Comparison of ENCODE assay signal across 18 cellular contexts in the genomic region with DNA sequence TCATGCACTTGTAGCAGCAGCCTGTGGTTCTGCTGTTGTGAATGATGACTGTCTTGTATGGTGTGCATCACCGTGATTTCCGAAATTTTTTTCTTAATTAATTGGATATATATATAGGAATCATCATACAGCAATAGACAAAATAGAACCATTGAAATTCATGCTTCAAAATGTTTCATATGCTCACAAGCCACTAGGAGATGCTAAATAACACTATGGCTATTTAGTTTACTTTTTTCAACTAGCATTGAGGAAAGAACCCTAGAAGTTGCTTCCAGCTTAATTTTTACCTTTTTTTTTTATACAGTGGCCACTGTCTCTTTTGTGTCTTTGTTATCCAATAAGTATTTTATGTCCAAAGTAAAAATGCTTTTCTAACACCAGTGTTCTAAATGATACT.
A peak's percentile ranks its signal among the peaks of the same experiment; 100 is the strongest.
DNase-seq lines count a peak whose midpoint lies in the region; ATAC-seq and TF ChIP-seq lines count a peak whose summit lies in the region.
"Had no signal": no experiment of that assay in that cellular context is flagged by ENCODE, and none has a peak within 500 bp of the region (broad histone marks: within the 10 kb centered on the region; RNA-seq: fewer than 3 reads in every experiment).

No MANE protein-coding gene starts in this region.

- H3K4me1 Mint-ChIP-seq in nephron, result peaks cover 5% of the 10 kb centered on the region
- H3K4me1 Mint-ChIP-seq: activated CD8-positive, alpha-beta memory T cell treated with anti-CD3 and anti-CD28 coated beads, Interleukin-2, amount 10 ng/mL, durations not matched to agents 7 days and 5 days; activated naive CD4-positive, alpha-beta T cell treated with anti-CD3 and anti-CD28 coated beads, Interleukin-2, amount 10 ng/mL, durations not matched to agents 7 days and 5 days; CD8-positive, alpha-beta memory T cell; central memory CD8-positive, alpha-beta T cell had no signal

- no peak for ATAC-seq in GM19395 (IDR thresholded peaks at IDR 0.05; ENCODE audit: unreplicated experiment)
- ATAC-seq: activated CD8-positive, alpha-beta memory T cell treated with anti-CD3 and anti-CD28 coated beads, Interleukin-2, amount 10 ng/mL, durations not matched to agents 7 days and 5 days; lower lobe of right lung; WTC11 had no signal

- no peak overlapping the region for H3K27ac Mint-ChIP-seq in nephron
- H3K27ac Mint-ChIP-seq: activated CD8-positive, alpha-beta memory T cell treated with anti-CD3 and anti-CD28 coated beads, Interleukin-2, amount 10 ng/mL, durations not matched to agents 7 days and 5 days; activated naive CD4-positive, alpha-beta T cell treated with anti-CD3 and anti-CD28 coated beads, Interleukin-2, amount 10 ng/mL, durations not matched to agents 7 days and 5 days; CD8-positive, alpha-beta memory T cell; naive B cell had no signal

- no peaks in the 10 kb centered on the region for H3K27me3 ChIP-seq in OCI-LY3 (ENCODE audit: low read depth, low read length)
- H3K27me3 ChIP-seq: tibial artery had no signal

- peaks cover 4% of the 10 kb centered on the region for H3K36me3 ChIP-seq in OCI-LY3 (replicated peaks; ENCODE audit: low read depth, low read length)
- H3K36me3 ChIP-seq: lower lobe of right lung, tibial artery had no signal

- no peaks in the 10 kb centered on the region for H3K9me3 Mint-ChIP-seq in nephron
- H3K9me3 Mint-ChIP-seq: central memory CD8-positive, alpha-beta T cell; WTC11 had no signal

- H3K36me3 Mint-ChIP-seq in nephron (ENCODE audit: low read depth), result peaks cover 9% of the 10 kb centered on the region
- H3K36me3 Mint-ChIP-seq: naive B cell, WTC11 had no signal

- TF ChIP-seq CTCF in GM10266 (IDR thresholded peaks at IDR 0.05; ENCODE audit: control insufficient read depth, insufficient read depth, low read depth, missing control alignments), result peak; percentile 15
- TF ChIP-seq CTCF in OCI-LY3 (IDR thresholded peaks at IDR 0.05; ENCODE audit: low read depth, low read length), result peak; percentile 32; the same call in 1 of the 2 replicates
- TF ChIP-seq CTCF in cardiac fibroblast (IDR thresholded peaks at IDR 0.05; ENCODE audit: low read depth, low read length), result peak; percentile 21
- peak; percentile 25 to 43 (median 39) for TF ChIP-seq CTCF in nephron (IDR thresholded peaks at IDR 0.05; ENCODE audit: unreplicated experiment in 3 of 3)

- H3K9me3 ChIP-seq in OCI-LY3 (ENCODE audit: insufficient read depth, low read length), result no peaks in the 10 kb centered on the region
- H3K9me3 ChIP-seq: lower lobe of right lung, tibial artery had no signal

- DNase-seq in GM10266 (ENCODE audit: extremely low spot score), result no peak
- peak; percentile 24 to 50 for DNase-seq in cardiac fibroblast (ENCODE audit: low read depth in 2 of 2)
- DNase-seq in NCI-H2029 treated with DMSO at 0.1 percent for 48 hours (lab: John Stamatoyannopoulos, UW), result no peak
- DNase-seq in NK-92 treated with Interleukin-12 subunit alpha and Interleukin-12 subunit beta, amount 100 ng/mL, for 24 hours (lab: John Stamatoyannopoulos, UW), result no peak
- DNase-seq: activated CD8-positive, alpha-beta memory T cell treated with anti-CD3 and anti-CD28 coated beads, Interleukin-2, amount 10 ng/mL, durations not matched to agents 7 days and 5 days; activated naive CD4-positive, alpha-beta T cell treated with anti-CD3 and anti-CD28 coated beads, Interleukin-2, amount 10 ng/mL, durations not matched to agents 7 days and 5 days; CD8-positive, alpha-beta memory T cell; lower lobe of right lung; naive B cell; NCI-H1105 treated with DMSO at 0.1 percent for 48 hours; stimulated activated CD4-positive, alpha-beta T cell treated with anti-CD3 and anti-CD28 coated beads, Interleukin-1b, Interleukin-23, amount 100 ng/mL, for 48 hours; SW 1271; tibial artery had no signal

- H3K4me3 ChIP-seq in OCI-LY3 (ENCODE audit: low read length) (no peak overlapping the region), cardiac fibroblast (replicated peaks in 1 of 2; ENCODE audit: low read depth in 2 of 2, low read length in 2 of 2) (no peak overlapping the region)
- H3K4me3 ChIP-seq: lower lobe of right lung, tibial artery had no signal

- H3K4me2 ChIP-seq in OCI-LY3 (ENCODE audit: low read length), result no peak overlapping the region

- no peaks in the 10 kb centered on the region for H3K79me2 ChIP-seq in OCI-LY3 (ENCODE audit: low read length)

- no peaks in the 10 kb centered on the region for H4K20me1 ChIP-seq in OCI-LY3 (ENCODE audit: insufficient read depth, low read length)

- no peak overlapping the region for H2AFZ ChIP-seq in OCI-LY3 (ENCODE audit: low read depth, low read length)

- no peaks in the 10 kb centered on the region for H3K27me3 Mint-ChIP-seq in nephron (ENCODE audit: low read depth)
- H3K27me3 Mint-ChIP-seq: activated CD8-positive, alpha-beta memory T cell treated with anti-CD3 and anti-CD28 coated beads, Interleukin-2, amount 10 ng/mL, durations not matched to agents 7 days and 5 days; activated naive CD4-positive, alpha-beta T cell treated with anti-CD3 and anti-CD28 coated beads, Interleukin-2, amount 10 ng/mL, durations not matched to agents 7 days and 5 days; CD8-positive, alpha-beta memory T cell; central memory CD8-positive, alpha-beta T cell; naive B cell had no signal

- no peak overlapping the region for H3K27ac ChIP-seq in OCI-LY3 (ENCODE audit: low read length)
- H3K27ac ChIP-seq: lower lobe of right lung, tibial artery had no signal

- H3K4me3 Mint-ChIP-seq in nephron, result no peak overlapping the region
- H3K4me3 Mint-ChIP-seq: activated CD8-positive, alpha-beta memory T cell treated with anti-CD3 and anti-CD28 coated beads, Interleukin-2, amount 10 ng/mL, durations not matched to agents 7 days and 5 days; activated naive CD4-positive, alpha-beta T cell treated with anti-CD3 and anti-CD28 coated beads, Interleukin-2, amount 10 ng/mL, durations not matched to agents 7 days and 5 days; CD8-positive, alpha-beta memory T cell; central memory CD8-positive, alpha-beta T cell; naive B cell; WTC11 had no signal

- H3K9ac ChIP-seq in OCI-LY3 (ENCODE audit: low read length), result no peak overlapping the region

- peaks cover 24% of the 10 kb centered on the region for H3K4me1 ChIP-seq in OCI-LY3 (ENCODE audit: low read length)
- H3K4me1 ChIP-seq: lower lobe of right lung, tibial artery had no signal

Comparison
In these comparisons a context has a peak if more than half of its experiments do, and no peak if none do; other contexts are left out.
1. DNase-seq: peak in cardiac fibroblast (2 of 2); none in GM10266 (single experiment), NCI-H2029 treated with DMSO at 0.1 percent for 48 hours (single experiment) and NK-92 treated with Interleukin-12 subunit alpha and Interleukin-12 subunit beta, amount 100 ng/mL, for 24 hours (single experiment).
2. Peak in every context shown above with its lines, with median percentiles within 50 percentile points of each other: CTCF ChIP-seq.